Comparison of ENCODE assay signal across 19 cellular contexts in genomic region chr2:46256563-46257142, GRCh38. TPM values are rescaled to one million over a fixed set of nuclear protein-coding genes. Genes with fewer than 3 reads are reported as not detected.
DNase-seq lines count a peak whose midpoint lies in the region; ATAC-seq and TF ChIP-seq lines count a peak whose summit lies in the region.
"Had no signal": no experiment of that assay in that cellular context is flagged by ENCODE, and none has a peak within 500 bp of the region (broad histone marks: within the 10 kb centered on the region; RNA-seq: fewer than 3 reads in every experiment).

No MANE protein-coding gene starts in this region.

- H2BK15ac ChIP-seq in mesenchymal stem cell (ENCODE audit: low read depth, poor library complexity, severe bottlenecking), result peak overlapping the region; percentile 34

- H3K18ac ChIP-seq in mesenchymal stem cell (ENCODE audit: low read depth in 1 of 2, low read length in 2 of 2), result peak overlapping the region; percentile 37 to 72

- peak; percentile 11 for DNase-seq in SIG-M5 treated with dmso at 0.1 percent for 504 hours (lab: John Stamatoyannopoulos, UW; ENCODE audit: unreplicated experiment)
- no peak for DNase-seq in SIG-M5 (lab: John Stamatoyannopoulos, UW)
- no peak for DNase-seq in Karpas-422
- DNase-seq in OCI-M1 (lab: John Stamatoyannopoulos, UW), result peak; percentile 72
- no peak for DNase-seq in mesenchymal stem cell
- no peak for DNase-seq in NCI-H748 treated with DMSO at 0.1 percent for 48 hours (lab: John Stamatoyannopoulos, UW)
- DNase-seq in dorsolateral prefrontal cortex, result no peak
- DNase-seq: activated CD4-positive, alpha-beta T cell treated with anti-CD3 and anti-CD28 coated beads for 4 hours; activated T-cell treated with anti-CD3 and anti-CD28 coated beads, Interleukin-2, amount 50 U/mL, for 24 hours; C1 segment of cervical spinal cord; Calu3; effector CD4-positive, alpha-beta T cell; H9; stimulated activated naive CD4-positive, alpha-beta T cell treated with Interleukin-2 at 50 U/mL for 16 hours had no signal

- H3K9me3 ChIP-seq in Karpas-422 (ENCODE audit: low read length) (no peaks in the 10 kb centered on the region), mesenchymal stem cell (ENCODE audit: control insufficient read depth, low read length) (no peaks in the 10 kb centered on the region)
- H3K9me3 ChIP-seq: esophagus muscularis mucosa, right lobe of liver had no signal

- no peak overlapping the region for H3K23ac ChIP-seq in mesenchymal stem cell (ENCODE audit: low read length in 2 of 2)

- no peak overlapping the region for H2BK120ac ChIP-seq in mesenchymal stem cell (ENCODE audit: low read depth, low read length)

- H2BK5ac ChIP-seq in mesenchymal stem cell (ENCODE audit: low read depth, low read length, poor library complexity, severe bottlenecking), result no peak overlapping the region

- intact Hi-C loops in dorsolateral prefrontal cortex (cut with DNase I), result no loop called here

- TF ChIP-seq CTCF in dorsolateral prefrontal cortex (IDR thresholded peaks at IDR 0.05 in 54 of 56, conservative IDR thresholded peaks at IDR 0.05 in 2 of 56; ENCODE audit: low read depth in 1 of 56, partially characterized antibody in 56 of 56), result no peak

- WGBS in mesenchymal stem cell, result 95% methylated on average over 5 of the region's 5 CpGs

- no peak overlapping the region for H2AK5ac ChIP-seq in mesenchymal stem cell (ENCODE audit: low read length, severe bottlenecking)

- no peak overlapping the region for H3K27ac Mint-ChIP-seq in activated T-helper 17 cell treated with anti-CD3 and anti-CD28 coated beads, Interleukin-2, amount 50 U/mL, for 72 hours
- H3K27ac Mint-ChIP-seq: activated T-cell treated with anti-CD3 and anti-CD28 coated beads, Interleukin-2, amount 50 U/mL, for 24 hours; H9; T-helper 1 cell treated with Interleukin-12 subunit alpha and Interleukin-12 subunit beta and Interleukin-4 antibody, amounts not matched to agents 30 μg/mL and 1 μg/mL, for 36 hours had no signal

- no peaks in the 10 kb centered on the region for H3K9me2 ChIP-seq in Karpas-422 (replicated peaks; ENCODE audit: insufficient read depth, low read length)

- no peaks in the 10 kb centered on the region for H3K79me2 ChIP-seq in Karpas-422 (ENCODE audit: low read length)

- H4K91ac ChIP-seq in mesenchymal stem cell (ENCODE audit: low read length), result peak overlapping the region; percentile 61

- no peaks in the 10 kb centered on the region for H3K9me3 Mint-ChIP-seq in activated T-helper 17 cell treated with anti-CD3 and anti-CD28 coated beads, Interleukin-2, amount 50 U/mL, for 72 hours
- H3K9me3 Mint-ChIP-seq: activated T-cell treated with anti-CD3 and anti-CD28 coated beads, Interleukin-2, amount 50 U/mL, for 24 hours; H9; neural crest cell; T-helper 1 cell treated with Interleukin-12 subunit alpha and Interleukin-12 subunit beta and Interleukin-4 antibody, amounts not matched to agents 30 μg/mL and 1 μg/mL, for 36 hours had no signal

- H3K4me1 ChIP-seq in Karpas-422 (ENCODE audit: low read length) (peaks cover 5% of the 10 kb centered on the region; the same call in 1 of the 2 replicates), mesenchymal stem cell (ENCODE audit: control insufficient read depth, insufficient read depth, low read depth, low read length) (peaks cover 6% of the 10 kb centered on the region)

- H3K4ac ChIP-seq in mesenchymal stem cell (ENCODE audit: low read depth in 1 of 2, low read length in 2 of 2), result no peak overlapping the region

- H3K27ac ChIP-seq in Karpas-422 (ENCODE audit: low read length), result no peak overlapping the region
- no peak overlapping the region for H3K27ac ChIP-seq in mesenchymal stem cell (ENCODE audit: low read length, poor library complexity, severe bottlenecking)
- H3K27ac ChIP-seq in dorsolateral prefrontal cortex, result no peak overlapping the region

- H2AFZ ChIP-seq in Karpas-422 (ENCODE audit: low read length) (peak overlapping the region; percentile 78), mesenchymal stem cell (ENCODE audit: low read depth, low read length) (no peak overlapping the region)

- no peaks in the 10 kb centered on the region for H3K27me3 ChIP-seq in Karpas-422 (ENCODE audit: low read length)
- H3K27me3 ChIP-seq in mesenchymal stem cell (ENCODE audit: control insufficient read depth in 1 of 2, insufficient read depth in 1 of 2, low read length in 2 of 2), result no peaks in the 10 kb centered on the region
- no peaks in the 10 kb centered on the region for H3K27me3 ChIP-seq in dorsolateral prefrontal cortex
- H3K27me3 ChIP-seq: esophagus muscularis mucosa, right lobe of liver had no signal

- no peaks in the 10 kb centered on the region for H3K79me1 ChIP-seq in mesenchymal stem cell (replicated peaks; ENCODE audit: low read length, poor library complexity, severe bottlenecking)

- H4K8ac ChIP-seq in mesenchymal stem cell (ENCODE audit: low read length), result no peak overlapping the region

- H4K20me1 ChIP-seq in Karpas-422 (ENCODE audit: insufficient read depth, low read depth, low read length), result no peaks in the 10 kb centered on the region

- H3K4me2 ChIP-seq in Karpas-422 (ENCODE audit: low read depth, low read length, poor library complexity, severe bottlenecking) (no peak overlapping the region), mesenchymal stem cell (ENCODE audit: low read length, poor library complexity, severe bottlenecking) (no peak overlapping the region)

- no peaks in the 10 kb centered on the region for H3K4me1 Mint-ChIP-seq in activated T-helper 17 cell treated with anti-CD3 and anti-CD28 coated beads, Interleukin-2, amount 50 U/mL, for 72 hours
- H3K4me1 Mint-ChIP-seq: neural crest cell had no signal

- H3K9ac ChIP-seq in Karpas-422 (ENCODE audit: low read length) (no peak overlapping the region), mesenchymal stem cell (ENCODE audit: low read length) (no peak overlapping the region)

- no peak for ATAC-seq in activated T-helper 17 cell treated with anti-CD3 and anti-CD28 coated beads, Interleukin-2, amount 50 U/mL, for 72 hours (replicated peaks)

- H3K36me3 ChIP-seq in Karpas-422 (ENCODE audit: insufficient read depth, low read length) (no peaks in the 10 kb centered on the region), mesenchymal stem cell (ENCODE audit: control insufficient read depth in 1 of 2, insufficient read depth in 2 of 2, low read depth in 1 of 2, low read length in 2 of 2) (no peaks in the 10 kb centered on the region)
- H3K36me3 ChIP-seq: esophagus muscularis mucosa, right lobe of liver had no signal

- H2BK12ac ChIP-seq in mesenchymal stem cell (ENCODE audit: low read length in 2 of 2), result peak overlapping the region; percentile 21 to 29

- no peaks in the 10 kb centered on the region for H3K36me3 Mint-ChIP-seq in activated T-helper 17 cell treated with anti-CD3 and anti-CD28 coated beads, Interleukin-2, amount 50 U/mL, for 72 hours (ENCODE audit: low read depth)

- H3K4me3 Mint-ChIP-seq in activated T-helper 17 cell treated with anti-CD3 and anti-CD28 coated beads, Interleukin-2, amount 50 U/mL, for 72 hours, result no peak overlapping the region
- H3K4me3 Mint-ChIP-seq: activated T-cell treated with anti-CD3 and anti-CD28 coated beads, Interleukin-2, amount 50 U/mL, for 24 hours; H9; neural crest cell; T-helper 1 cell treated with Interleukin-12 subunit alpha and Interleukin-12 subunit beta and Interleukin-4 antibody, amounts not matched to agents 30 μg/mL and 1 μg/mL, for 36 hours had no signal

- H3K14ac ChIP-seq in mesenchymal stem cell (ENCODE audit: low read length in 2 of 2), result no peak overlapping the region

- no peaks in the 10 kb centered on the region for H3K27me3 Mint-ChIP-seq in activated T-helper 17 cell treated with anti-CD3 and anti-CD28 coated beads, Interleukin-2, amount 50 U/mL, for 72 hours
- H3K27me3 Mint-ChIP-seq: activated T-cell treated with anti-CD3 and anti-CD28 coated beads, Interleukin-2, amount 50 U/mL, for 24 hours had no signal

- no peak overlapping the region for H3K4me3 ChIP-seq in Karpas-422 (ENCODE audit: low read length)
- H3K4me3 ChIP-seq in mesenchymal stem cell (ENCODE audit: insufficient read depth in 1 of 2, low read depth in 1 of 2, low read length in 2 of 2), result no peak overlapping the region
- H3K4me3 ChIP-seq in dorsolateral prefrontal cortex, result no peak overlapping the region
- H3K4me3 ChIP-seq: esophagus muscularis mucosa, right lobe of liver had no signal

RNA-seq across cellular contexts. Expression of gene EPAS1, which starts 40.6 kb away (rescaled TPM):
- total RNA-seq in Karpas-422 (2014; rRNA removed; shearing (Covaris generic); ENCODE audit: low replicate concordance), result not detected in 2 replicates
- 237 TPM for polyA plus RNA-seq in mesenchymal stem cell (2013, experiment 1 of 2)
- 244 TPM for polyA plus RNA-seq in mesenchymal stem cell (2013, experiment 2 of 2)
- 100 to 1,000 TPM in 1 of 2 donors, 10 to 100 TPM in 1; 53.7 to 210 TPM for total RNA-seq in activated T-helper 17 cell treated with anti-CD3 and anti-CD28 coated beads, Interleukin-2, amount 50 U/mL, for 72 hours
- 100 to 1,000 TPM in 100 of 120 experiments, 10 to 100 TPM in 20; 63.6 to 481 (median 129) TPM for total RNA-seq in dorsolateral prefrontal cortex

Comparison
In these comparisons a context has a peak if more than half of its experiments do, and no peak if none do; other contexts are left out.
1. DNase-seq: peak in SIG-M5 treated with dmso at 0.1 percent for 504 hours (single experiment) and OCI-M1 (single experiment); none in SIG-M5 (single experiment), Karpas-422 (single experiment), mesenchymal stem cell (single experiment), NCI-H748 treated with DMSO at 0.1 percent for 48 hours (single experiment) and dorsolateral prefrontal cortex (0 of 10).
2. RNA of gene EPAS1, which starts 40.6 kb away (total RNA-seq): 53.7 to 210 TPM in activated T-helper 17 cell treated with anti-CD3 and anti-CD28 coated beads, Interleukin-2, amount 50 U/mL, for 72 hours and 63.6 to 481 TPM in dorsolateral prefrontal cortex; not detected in Karpas-422; every median in the first group is over 10 times any median in the second.